Comparison of ENCODE assay signal across 14 cellular contexts in the genomic region with DNA sequence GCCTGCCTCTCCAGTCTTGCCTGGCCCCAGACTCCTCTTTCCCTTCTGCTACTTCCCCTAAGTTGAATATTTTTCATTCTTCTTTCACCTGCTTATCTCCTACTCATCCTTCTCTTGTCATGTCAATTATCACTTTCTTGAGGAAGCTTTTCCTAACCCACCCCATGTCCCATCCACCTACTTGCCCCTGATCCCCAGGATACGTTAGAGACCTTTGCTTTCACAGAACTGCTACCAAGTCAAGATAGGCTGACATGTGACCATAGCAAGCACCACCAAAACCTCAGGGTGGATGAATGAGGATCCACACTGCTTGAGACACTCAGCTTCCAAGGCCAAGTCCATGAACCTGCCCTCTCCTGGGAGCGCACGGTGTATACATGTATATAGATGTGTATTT.
A peak's percentile ranks its signal among the peaks of the same experiment; 100 is the strongest.
DNase-seq lines count a peak whose midpoint lies in the region; FAIRE-seq and TF ChIP-seq lines count a peak whose summit lies in the region.
"Had no signal": no experiment of that assay in that cellular context is flagged by ENCODE, and none has a peak within 500 bp of the region (broad histone marks: within the 10 kb centered on the region; RNA-seq: fewer than 3 reads in every experiment).

No MANE protein-coding gene starts in this region.

- H3K4me1 Mint-ChIP-seq in MCF 10A (ENCODE audit: insufficient read depth, unreplicated experiment) (peaks cover 34% of the 10 kb centered on the region), astrocyte (ENCODE audit: low read depth, unreplicated experiment) (peaks cover 39% of the 10 kb centered on the region)
- H3K4me1 Mint-ChIP-seq: CD14-positive monocyte had no signal

- H3K27me3 Mint-ChIP-seq in MCF 10A (ENCODE audit: insufficient read depth, unreplicated experiment) (no peaks in the 10 kb centered on the region), astrocyte (ENCODE audit: low read depth, unreplicated experiment) (no peaks in the 10 kb centered on the region)

- no peaks in the 10 kb centered on the region for H3K9me3 ChIP-seq in breast epithelium
- H3K9me3 ChIP-seq in astrocyte (ENCODE audit: insufficient read depth, low read depth, low read length) = no peaks in the 10 kb centered on the region
- H3K9me3 ChIP-seq in mesodermal cell (ENCODE audit: control insufficient read depth, low read length) = peaks cover 3% of the 10 kb centered on the region
- H3K9me3 ChIP-seq in uterus = no peaks in the 10 kb centered on the region

- 42% methylated on average over 1 of the region's 3 CpGs; no CpG with 5 or more reads in 1 of the 2 experiments for WGBS in mesodermal cell (ENCODE audit: insufficient coverage in 2 of 2), 2 experiments

- H3K4me3 ChIP-seq in breast epithelium = no peak overlapping the region
- H3K4me3 ChIP-seq in astrocyte (ENCODE audit: insufficient read depth, low read depth, low read length) = no peak overlapping the region
- no peak overlapping the region for H3K4me3 ChIP-seq in mesodermal cell (ENCODE audit: extremely low read depth, insufficient read depth, low read length, poor library complexity, severe bottlenecking)
- no peak overlapping the region for H3K4me3 ChIP-seq in uterus
- H3K4me3 ChIP-seq: GM23248 had no signal

- BruUV-seq in MCF 10A (replicated peaks; lab: Mats Ljungman, UMichigan) = no TSS peak

- peak overlapping the region; percentile 93 for H3K27ac Mint-ChIP-seq in MCF 10A (ENCODE audit: low read depth, unreplicated experiment)
- H3K27ac Mint-ChIP-seq in astrocyte (ENCODE audit: unreplicated experiment) = peak overlapping the region; percentile 1
- H3K27ac Mint-ChIP-seq: CD14-positive monocyte; CD8-positive, alpha-beta T cell had no signal

- H3K4me1 ChIP-seq in breast epithelium = no peaks in the 10 kb centered on the region
- peaks cover 20% of the 10 kb centered on the region for H3K4me1 ChIP-seq in astrocyte (ENCODE audit: insufficient read depth, low read length)
- H3K4me1 ChIP-seq in mesodermal cell (ENCODE audit: control insufficient read depth, insufficient read depth, low read length, poor library complexity, severe bottlenecking) = peaks cover 24% of the 10 kb centered on the region
- H3K4me1 ChIP-seq in uterus = no peaks in the 10 kb centered on the region

- DNase-seq in MCF 10A (ENCODE audit: unreplicated experiment) = no peak
- DNase-seq in breast epithelium (ENCODE audit: low spot score in 2 of 2) = no peak
- DNase-seq in astrocyte (ENCODE audit: low read depth) = no peak
- DNase-seq in NCI-H2029 (lab: John Stamatoyannopoulos, UW) = no peak
- DNase-seq in DMS 273 (lab: John Stamatoyannopoulos, UW; ENCODE audit: unreplicated experiment) = no peak
- DNase-seq in uterus = no peak
- no peak for DNase-seq in NCI-H1092 (lab: John Stamatoyannopoulos, UW)
- DNase-seq: CD8-positive, alpha-beta T cell; COR-L47; GM23248 had no signal

- H2AFZ ChIP-seq in astrocyte (ENCODE audit: low read depth, low read length) = no peak overlapping the region
- H2AFZ ChIP-seq: GM23248 had no signal

- H3K4me2 ChIP-seq in astrocyte (ENCODE audit: low read length) = no peak overlapping the region

- H3K27ac ChIP-seq in breast epithelium (no peak overlapping the region), astrocyte (ENCODE audit: low read depth, low read length) (no peak overlapping the region), mesodermal cell (ENCODE audit: low read depth, low read length, severe bottlenecking) (peak overlapping the region; percentile 88), uterus (no peak overlapping the region)
- H3K27ac ChIP-seq: 22Rv1, GM23248 had no signal

- no peak for FAIRE-seq in astrocyte (lab: Jason Lieb, UNC)
- FAIRE-seq: H54 had no signal

- H3K36me3 ChIP-seq in breast epithelium = no peaks in the 10 kb centered on the region
- H3K36me3 ChIP-seq in astrocyte (ENCODE audit: insufficient read depth, low read length) = no peaks in the 10 kb centered on the region
- no peaks in the 10 kb centered on the region for H3K36me3 ChIP-seq in mesodermal cell (ENCODE audit: control insufficient read depth, insufficient read depth, low read length)
- H3K36me3 ChIP-seq in uterus = no peaks in the 10 kb centered on the region

- H3K27me3 ChIP-seq in breast epithelium (no peaks in the 10 kb centered on the region), astrocyte (ENCODE audit: insufficient read depth, low read length) (no peaks in the 10 kb centered on the region), uterus (no peaks in the 10 kb centered on the region)

- TF ChIP-seq CTCF in MCF 10A (IDR thresholded peaks at IDR 0.05; ENCODE audit: unreplicated experiment) = no peak
- TF ChIP-seq CTCF in breast epithelium (IDR thresholded peaks at IDR 0.05) = no peak
- TF ChIP-seq CTCF in astrocyte (IDR thresholded peaks at IDR 0.05; ENCODE audit: insufficient read depth, low read depth, low read length) = no peak
- no peak for TF ChIP-seq CTCF in uterus (IDR thresholded peaks at IDR 0.05)

- no peaks in the 10 kb centered on the region for H3K79me2 ChIP-seq in astrocyte (ENCODE audit: insufficient read depth, low read length)

- H3K9ac ChIP-seq in astrocyte (ENCODE audit: low read length) = no peak overlapping the region
- H3K9ac ChIP-seq: GM23248 had no signal

- no peaks in the 10 kb centered on the region for H3K36me3 Mint-ChIP-seq in MCF 10A (ENCODE audit: insufficient read depth, unreplicated experiment)
- H3K36me3 Mint-ChIP-seq in astrocyte (ENCODE audit: low read depth, unreplicated experiment) = no peaks in the 10 kb centered on the region
- H3K36me3 Mint-ChIP-seq: CD14-positive monocyte; CD8-positive, alpha-beta T cell had no signal

- no peaks in the 10 kb centered on the region for H4K20me1 ChIP-seq in astrocyte (ENCODE audit: insufficient read depth, low read length)

- CTCF ChIA-PET in MCF 10A (lab: Yijun Ruan, JAX) = interaction anchor here (1.0 to 1.2 kb wide), 2 partner anchors 186 to 649 kb away, joined by 3 read pairs; no protein-coding TSS in a partner anchor

- no peaks in the 10 kb centered on the region for H3K9me3 Mint-ChIP-seq in MCF 10A (ENCODE audit: unreplicated experiment)
- peaks cover 3% of the 10 kb centered on the region for H3K9me3 Mint-ChIP-seq in astrocyte (ENCODE audit: unreplicated experiment)
- H3K9me3 Mint-ChIP-seq: CD8-positive, alpha-beta T cell had no signal

- POLR2A ChIA-PET in MCF 10A (lab: Yijun Ruan, JAX) = no interaction called here

- TF ChIP-seq POLR2A in breast epithelium (IDR thresholded peaks at IDR 0.05) = no peak
- TF ChIP-seq POLR2A in uterus (IDR thresholded peaks at IDR 0.05) = no peak

- H3K4me3 Mint-ChIP-seq in MCF 10A (ENCODE audit: unreplicated experiment) (no peak overlapping the region), astrocyte (ENCODE audit: unreplicated experiment) (no peak overlapping the region)
- H3K4me3 Mint-ChIP-seq: CD14-positive monocyte; CD8-positive, alpha-beta T cell had no signal

- intact Hi-C loops in MCF 10A (cut with micrococcal nuclease) = loop anchor here (10.0 kb wide), 1 partner anchor 150 kb away; no protein-coding TSS in a partner anchor
- intact Hi-C loops in breast epithelium (cut with DNase I; ENCODE audit: low total_unique reads) = no loop called here
- intact Hi-C loops in uterus (cut with DNase I; ENCODE audit: low total_unique reads) = no loop called here
